Comparison of ENCODE assay signal across 1 cellular context in the genomic region with DNA sequence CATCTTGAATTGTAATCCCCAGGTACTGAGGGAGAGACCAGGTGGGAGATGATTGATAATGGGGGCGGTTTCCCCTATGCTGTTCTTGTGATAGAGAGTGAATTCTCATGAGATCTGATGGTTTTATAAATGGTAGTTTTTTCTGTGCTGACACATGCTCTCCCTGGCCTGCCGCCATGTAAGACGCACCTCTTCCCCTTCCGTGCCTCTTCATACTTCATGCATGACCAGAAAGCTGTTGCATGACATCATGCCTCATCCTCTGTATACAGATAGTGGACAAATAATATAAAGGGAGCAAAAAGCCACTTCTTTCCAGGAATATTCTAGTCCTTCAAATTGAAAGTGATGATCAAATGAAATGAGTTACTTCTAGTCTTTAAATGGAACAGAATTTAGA.
TF ChIP-seq lines count a peak whose summit lies in the region.

No MANE protein-coding gene starts in this region.

TF ChIP-seq in WTC11, 78 proteins besides CTCF, POLR2A, EP300 and RAD21 (continued from another document):
- TF ChIP-seq, protein P1, sequence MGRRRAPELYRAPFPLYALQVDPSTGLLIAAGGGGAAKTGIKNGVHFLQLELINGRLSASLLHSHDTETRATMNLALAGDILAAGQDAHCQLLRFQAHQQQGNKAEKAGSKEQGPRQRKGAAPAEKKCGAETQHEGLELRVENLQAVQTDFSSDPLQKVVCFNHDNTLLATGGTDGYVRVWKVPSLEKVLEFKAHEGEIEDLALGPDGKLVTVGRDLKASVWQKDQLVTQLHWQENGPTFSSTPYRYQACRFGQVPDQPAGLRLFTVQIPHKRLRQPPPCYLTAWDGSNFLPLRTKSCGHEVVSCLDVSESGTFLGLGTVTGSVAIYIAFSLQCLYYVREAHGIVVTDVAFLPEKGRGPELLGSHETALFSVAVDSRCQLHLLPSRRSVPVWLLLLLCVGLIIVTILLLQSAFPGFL (CRISPR knock-in tag; IDR thresholded peaks at IDR 0.05; ENCODE audit: borderline replicate concordance), result no peak
- TF ChIP-seq FOXP1 (CRISPR knock-in tag; IDR thresholded peaks at IDR 0.05; ENCODE audit: borderline replicate concordance), result no peak
- no peak for TF ChIP-seq ZNF219 (CRISPR knock-in tag; IDR thresholded peaks at IDR 0.05; ENCODE audit: borderline replicate concordance)
- TF ChIP-seq ZNF263 (CRISPR knock-in tag; IDR thresholded peaks at IDR 0.05; ENCODE audit: low read depth), result no peak
- TF ChIP-seq MYBL2 (CRISPR knock-in tag; IDR thresholded peaks at IDR 0.05), result no peak
- TF ChIP-seq SP1 (CRISPR knock-in tag; conservative IDR thresholded peaks at IDR 0.05), result no peak
- no peak for TF ChIP-seq GTF2I (CRISPR knock-in tag; conservative IDR thresholded peaks at IDR 0.05)
- TF ChIP-seq, protein P2, sequence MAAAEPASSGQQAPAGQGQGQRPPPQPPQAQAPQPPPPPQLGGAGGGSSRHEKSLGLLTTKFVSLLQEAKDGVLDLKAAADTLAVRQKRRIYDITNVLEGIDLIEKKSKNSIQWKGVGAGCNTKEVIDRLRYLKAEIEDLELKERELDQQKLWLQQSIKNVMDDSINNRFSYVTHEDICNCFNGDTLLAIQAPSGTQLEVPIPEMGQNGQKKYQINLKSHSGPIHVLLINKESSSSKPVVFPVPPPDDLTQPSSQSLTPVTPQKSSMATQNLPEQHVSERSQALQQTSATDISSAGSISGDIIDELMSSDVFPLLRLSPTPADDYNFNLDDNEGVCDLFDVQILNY (CRISPR knock-in tag; IDR thresholded peaks at IDR 0.05), result no peak
- TF ChIP-seq, protein P3, sequence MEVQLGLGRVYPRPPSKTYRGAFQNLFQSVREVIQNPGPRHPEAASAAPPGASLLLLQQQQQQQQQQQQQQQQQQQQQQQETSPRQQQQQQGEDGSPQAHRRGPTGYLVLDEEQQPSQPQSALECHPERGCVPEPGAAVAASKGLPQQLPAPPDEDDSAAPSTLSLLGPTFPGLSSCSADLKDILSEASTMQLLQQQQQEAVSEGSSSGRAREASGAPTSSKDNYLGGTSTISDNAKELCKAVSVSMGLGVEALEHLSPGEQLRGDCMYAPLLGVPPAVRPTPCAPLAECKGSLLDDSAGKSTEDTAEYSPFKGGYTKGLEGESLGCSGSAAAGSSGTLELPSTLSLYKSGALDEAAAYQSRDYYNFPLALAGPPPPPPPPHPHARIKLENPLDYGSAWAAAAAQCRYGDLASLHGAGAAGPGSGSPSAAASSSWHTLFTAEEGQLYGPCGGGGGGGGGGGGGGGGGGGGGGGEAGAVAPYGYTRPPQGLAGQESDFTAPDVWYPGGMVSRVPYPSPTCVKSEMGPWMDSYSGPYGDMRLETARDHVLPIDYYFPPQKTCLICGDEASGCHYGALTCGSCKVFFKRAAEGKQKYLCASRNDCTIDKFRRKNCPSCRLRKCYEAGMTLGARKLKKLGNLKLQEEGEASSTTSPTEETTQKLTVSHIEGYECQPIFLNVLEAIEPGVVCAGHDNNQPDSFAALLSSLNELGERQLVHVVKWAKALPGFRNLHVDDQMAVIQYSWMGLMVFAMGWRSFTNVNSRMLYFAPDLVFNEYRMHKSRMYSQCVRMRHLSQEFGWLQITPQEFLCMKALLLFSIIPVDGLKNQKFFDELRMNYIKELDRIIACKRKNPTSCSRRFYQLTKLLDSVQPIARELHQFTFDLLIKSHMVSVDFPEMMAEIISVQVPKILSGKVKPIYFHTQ (CRISPR knock-in tag; IDR thresholded peaks at IDR 0.05), result no peak
- TF ChIP-seq SOX15 (CRISPR knock-in tag; IDR thresholded peaks at IDR 0.05), result no peak
- no peak for TF ChIP-seq JUN (CRISPR knock-in tag; IDR thresholded peaks at IDR 0.05)
- TF ChIP-seq OVOL2 (CRISPR knock-in tag; IDR thresholded peaks at IDR 0.05; ENCODE audit: borderline replicate concordance), result no peak
- TF ChIP-seq, protein P4, sequence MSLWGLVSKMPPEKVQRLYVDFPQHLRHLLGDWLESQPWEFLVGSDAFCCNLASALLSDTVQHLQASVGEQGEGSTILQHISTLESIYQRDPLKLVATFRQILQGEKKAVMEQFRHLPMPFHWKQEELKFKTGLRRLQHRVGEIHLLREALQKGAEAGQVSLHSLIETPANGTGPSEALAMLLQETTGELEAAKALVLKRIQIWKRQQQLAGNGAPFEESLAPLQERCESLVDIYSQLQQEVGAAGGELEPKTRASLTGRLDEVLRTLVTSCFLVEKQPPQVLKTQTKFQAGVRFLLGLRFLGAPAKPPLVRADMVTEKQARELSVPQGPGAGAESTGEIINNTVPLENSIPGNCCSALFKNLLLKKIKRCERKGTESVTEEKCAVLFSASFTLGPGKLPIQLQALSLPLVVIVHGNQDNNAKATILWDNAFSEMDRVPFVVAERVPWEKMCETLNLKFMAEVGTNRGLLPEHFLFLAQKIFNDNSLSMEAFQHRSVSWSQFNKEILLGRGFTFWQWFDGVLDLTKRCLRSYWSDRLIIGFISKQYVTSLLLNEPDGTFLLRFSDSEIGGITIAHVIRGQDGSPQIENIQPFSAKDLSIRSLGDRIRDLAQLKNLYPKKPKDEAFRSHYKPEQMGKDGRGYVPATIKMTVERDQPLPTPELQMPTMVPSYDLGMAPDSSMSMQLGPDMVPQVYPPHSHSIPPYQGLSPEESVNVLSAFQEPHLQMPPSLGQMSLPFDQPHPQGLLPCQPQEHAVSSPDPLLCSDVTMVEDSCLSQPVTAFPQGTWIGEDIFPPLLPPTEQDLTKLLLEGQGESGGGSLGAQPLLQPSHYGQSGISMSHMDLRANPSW (CRISPR knock-in tag; conservative IDR thresholded peaks at IDR 0.05; ENCODE audit: low read depth), result no peak
